Comparison of ENCODE assay signal across 2 cellular contexts in genomic region chr16:875182-876040, GRCh38.
TF ChIP-seq lines count a peak whose summit lies in the region.

No MANE protein-coding gene starts in this region.

TF ChIP-seq in HepG2, 621 proteins besides CTCF, POLR2A, EP300 and RAD21:
- TF ChIP-seq ZNF574 (CRISPR knock-in tag; IDR thresholded peaks at IDR 0.05) (no peak), ZMYM2 (CRISPR knock-in tag; IDR thresholded peaks at IDR 0.05) (no peak), ZNF891 (CRISPR knock-in tag; IDR thresholded peaks at IDR 0.05) (no peak), PAX8 (CRISPR knock-in tag; IDR thresholded peaks at IDR 0.05; ENCODE audit: borderline replicate concordance) (no peak), RFXANK (CRISPR knock-in tag; IDR thresholded peaks at IDR 0.05) (no peak), YY1 (IDR thresholded peaks at IDR 0.05; ENCODE audit: insufficient read depth, insufficient replicate concordance, low read depth, low read length) (no peak), NFAT5 (CRISPR knock-in tag; IDR thresholded peaks at IDR 0.05) (no peak), ZBTB46 (CRISPR knock-in tag; IDR thresholded peaks at IDR 0.05; ENCODE audit: borderline replicate concordance) (no peak), ZNF446 (CRISPR knock-in tag; IDR thresholded peaks at IDR 0.05) (no peak), ARID5B (CRISPR knock-in tag; IDR thresholded peaks at IDR 0.05) (no peak), KLF16 (CRISPR knock-in tag; IDR thresholded peaks at IDR 0.05) (no peak)

TF ChIP-seq in K562, 482 proteins besides CTCF, POLR2A, EP300 and RAD21:
- TF ChIP-seq ZBTB40 (IDR thresholded peaks at IDR 0.05) (no peak), ZBTB40 (CRISPR knock-in tag; IDR thresholded peaks at IDR 0.05) (no peak), ZNF507 (tag; conservative IDR thresholded peaks at IDR 0.05) (no peak), SAFB (IDR thresholded peaks at IDR 0.05; ENCODE audit: borderline replicate concordance, low read depth, low read length) (0 out of 2 replicates have a peak, but pooled peaks have one; percentile 14)
